ENCODE assay signal across 17 cellular contexts in the genomic region with DNA sequence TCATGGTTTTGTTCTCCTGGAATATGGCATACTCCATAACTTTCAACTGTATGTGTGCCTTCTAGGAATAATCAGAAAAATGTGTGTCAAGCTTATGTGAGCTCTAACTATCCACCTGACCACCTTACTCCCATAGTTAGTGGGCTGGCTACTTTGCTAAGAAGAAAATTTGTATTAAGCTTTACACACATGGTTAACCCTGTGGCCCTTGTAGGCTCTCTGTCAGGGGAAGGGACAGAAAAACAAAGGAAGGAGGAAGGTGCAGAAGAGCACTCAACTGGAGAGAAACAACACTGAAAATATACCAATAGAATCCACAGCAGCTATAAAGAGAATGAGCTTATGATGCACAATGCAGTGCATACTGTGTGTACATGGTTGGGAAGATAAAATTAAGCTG.
A peak's percentile ranks its signal among the peaks of the same experiment; 100 is the strongest.
DNase-seq lines count a peak whose midpoint lies in the region; ATAC-seq and TF ChIP-seq lines count a peak whose summit lies in the region.
"Had no signal": no experiment of that assay in that cellular context is flagged by ENCODE, and none has a peak within 500 bp of the region (broad histone marks: within the 10 kb centered on the region; RNA-seq: fewer than 3 reads in every experiment).

No MANE protein-coding gene starts in this region.

- CTCF ChIA-PET in WTC11 (lab: Charles Lee) (no interaction called here), SK-N-SH (lab: Yijun Ruan, JAX) (interaction anchor here (1.2 kb wide), 1 partner anchor 9 kb away, joined by 3 read pairs; no protein-coding TSS in a partner anchor)

- no peak overlapping the region for H3K9ac ChIP-seq in SK-N-SH

- H3K79me2 ChIP-seq in SK-N-SH (ENCODE audit: insufficient read depth) = peaks cover 65% of the 10 kb centered on the region

- H3K36me3 Mint-ChIP-seq in WTC11 = no peaks in the 10 kb centered on the region

- H3K4me1 ChIP-seq in SK-N-SH (ENCODE audit: control insufficient read depth in 1 of 2, insufficient read depth in 2 of 2, low read depth in 1 of 2, low read length in 1 of 2) = peaks cover 0 to 5% of the 10 kb centered on the region in 2 experiments; a peak in 3 of 4 replicates

- no peak overlapping the region for H3K4me2 ChIP-seq in SK-N-SH

- no peaks in the 10 kb centered on the region for H3K27me3 ChIP-seq in SK-N-SH (ENCODE audit: insufficient read depth)

- no peak overlapping the region for H3K27ac ChIP-seq in SK-N-SH (ENCODE audit: low read depth in 2 of 2, low read length in 1 of 2)

- peaks cover 4% of the 10 kb centered on the region; the same call in 1 of the 2 replicates for H3K9me3 Mint-ChIP-seq in WTC11
- H3K9me3 Mint-ChIP-seq: activated CD4-positive, alpha-beta memory T cell treated with anti-CD3 and anti-CD28 coated beads, Interleukin-2, amount 10 ng/mL, durations not matched to agents 7 days and 5 days; activated T-helper 1 cell treated with anti-CD3 and anti-CD28 coated beads, Interleukin-12 subunit alpha, Interleukin-12 subunit beta, Interleukin-2, Interleukin-4 antibody, amounts not matched to agents 30 ng/mL and 10 ng/mL and 1 ng/mL, durations not matched to agents 14 hours and 24 hours and 36 hours; nephron had no signal

- H3K4me3 ChIP-seq in SK-N-SH (ENCODE audit: low read depth in 2 of 2, low read length in 1 of 2) = no peak overlapping the region
- H3K4me3 ChIP-seq: lung had no signal

- peak; percentile 59 for ATAC-seq in GM21529 (IDR thresholded peaks at IDR 0.05; ENCODE audit: unreplicated experiment)
- ATAC-seq in HG03045 (IDR thresholded peaks at IDR 0.05; ENCODE audit: unreplicated experiment) = peak; percentile 45
- no peak; the same call in 1 of the 2 replicates for ATAC-seq in WTC11

- peak; percentile 28 for DNase-seq in Caki2 (ENCODE audit: low read depth)
- no peak for DNase-seq in WTC11 (ENCODE audit: low spot score)
- DNase-seq in activated T-cell treated with anti-CD3 and anti-CD28 coated beads, Interleukin-2, amount 50 U/mL, for 1 hour = no peak
- no peak for DNase-seq in SK-N-SH
- no peak for DNase-seq in ACHN
- no peak for DNase-seq in H4 (ENCODE audit: low spot score)
- DNase-seq: activated CD4-positive, alpha-beta memory T cell treated with anti-CD3 and anti-CD28 coated beads, Interleukin-2, amount 10 ng/mL, durations not matched to agents 7 days and 5 days; amygdala; Calu3; foreskin fibroblast; GF-D8; RPMI8226 had no signal

- TF ChIP-seq EP300 in SK-N-SH (IDR thresholded peaks at IDR 0.05; ENCODE audit: borderline replicate concordance in 1 of 2, low read depth in 1 of 2, low read length in 1 of 2) = no peak

- no peak overlapping the region for H2AFZ ChIP-seq in SK-N-SH (ENCODE audit: low read depth)

- TF ChIP-seq CTCF in WTC11 (IDR thresholded peaks at IDR 0.05) (no peak), SK-N-SH (IDR thresholded peaks at IDR 0.05) (no peak)

- H3K36me3 ChIP-seq in SK-N-SH (replicated peaks in 1 of 2; ENCODE audit: control insufficient read depth in 1 of 2, insufficient read depth in 2 of 2, low read length in 1 of 2) = no peaks in the 10 kb centered on the region

- POLR2A ChIA-PET in WTC11 (lab: Charles Lee) (no interaction called here), SK-N-SH (lab: Yijun Ruan, JAX) (no interaction called here)

- no peaks in the 10 kb centered on the region for H3F3A ChIP-seq in SK-N-SH (replicated peaks; ENCODE audit: insufficient read depth)

- H4K20me1 ChIP-seq in SK-N-SH (ENCODE audit: insufficient read depth) = peaks cover 58% of the 10 kb centered on the region; the same call in 1 of the 2 replicates

- in situ Hi-C loops in Caki2 (cut with HindIII; ENCODE audit: low pct_unique_long_range_greater_than_20kb, low sequenced_read_pairs) = no loop called here
- in situ Hi-C loops in ACHN (cut with HindIII; ENCODE audit: low pct_ligation_motif_present, low pct_unique_long_range_greater_than_20kb, low sequenced_read_pairs) = no loop called here

- H3K4me3 Mint-ChIP-seq in WTC11 = no peak overlapping the region
- H3K4me3 Mint-ChIP-seq: activated CD4-positive, alpha-beta memory T cell treated with anti-CD3 and anti-CD28 coated beads, Interleukin-2, amount 10 ng/mL, durations not matched to agents 7 days and 5 days; activated T-helper 1 cell treated with anti-CD3 and anti-CD28 coated beads, Interleukin-12 subunit alpha, Interleukin-12 subunit beta, Interleukin-2, Interleukin-4 antibody, amounts not matched to agents 30 ng/mL and 10 ng/mL and 1 ng/mL, durations not matched to agents 14 hours and 24 hours and 36 hours; nephron had no signal

- H3K27me3 Mint-ChIP-seq in WTC11 (ENCODE audit: low read depth) = no peaks in the 10 kb centered on the region
- H3K27me3 Mint-ChIP-seq: activated CD4-positive, alpha-beta memory T cell treated with anti-CD3 and anti-CD28 coated beads, Interleukin-2, amount 10 ng/mL, durations not matched to agents 7 days and 5 days had no signal

- no peaks in the 10 kb centered on the region for H3K9me2 ChIP-seq in SK-N-SH

- H3K27ac Mint-ChIP-seq in WTC11 = peak overlapping the region; percentile 12; the same call in 1 of the 2 replicates
- H3K27ac Mint-ChIP-seq: activated CD4-positive, alpha-beta memory T cell treated with anti-CD3 and anti-CD28 coated beads, Interleukin-2, amount 10 ng/mL, durations not matched to agents 7 days and 5 days; activated T-helper 1 cell treated with anti-CD3 and anti-CD28 coated beads, Interleukin-12 subunit alpha, Interleukin-12 subunit beta, Interleukin-2, Interleukin-4 antibody, amounts not matched to agents 30 ng/mL and 10 ng/mL and 1 ng/mL, durations not matched to agents 14 hours and 24 hours and 36 hours had no signal

- no peaks in the 10 kb centered on the region for H3K9me3 ChIP-seq in SK-N-SH

- no peak for TF ChIP-seq RAD21 in SK-N-SH (IDR thresholded peaks at IDR 0.05; ENCODE audit: low read length)

- H3K4me1 Mint-ChIP-seq in WTC11 = peaks cover 59% of the 10 kb centered on the region

TF ChIP-seq in WTC11, 78 proteins besides CTCF, POLR2A, EP300 and RAD21:
- TF ChIP-seq, protein P1, sequence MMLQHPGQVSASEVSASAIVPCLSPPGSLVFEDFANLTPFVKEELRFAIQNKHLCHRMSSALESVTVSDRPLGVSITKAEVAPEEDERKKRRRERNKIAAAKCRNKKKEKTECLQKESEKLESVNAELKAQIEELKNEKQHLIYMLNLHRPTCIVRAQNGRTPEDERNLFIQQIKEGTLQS (CRISPR knock-in tag; conservative IDR thresholded peaks at IDR 0.05) = no peak
- TF ChIP-seq, protein P2, sequence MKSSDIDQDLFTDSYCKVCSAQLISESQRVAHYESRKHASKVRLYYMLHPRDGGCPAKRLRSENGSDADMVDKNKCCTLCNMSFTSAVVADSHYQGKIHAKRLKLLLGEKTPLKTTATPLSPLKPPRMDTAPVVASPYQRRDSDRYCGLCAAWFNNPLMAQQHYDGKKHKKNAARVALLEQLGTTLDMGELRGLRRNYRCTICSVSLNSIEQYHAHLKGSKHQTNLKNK (CRISPR knock-in tag; IDR thresholded peaks at IDR 0.05) = no peak
- no peak for TF ChIP-seq GRHL2 (CRISPR knock-in tag; IDR thresholded peaks at IDR 0.05; ENCODE audit: insufficient replicate concordance, severe bottlenecking)
- TF ChIP-seq, protein P3, sequence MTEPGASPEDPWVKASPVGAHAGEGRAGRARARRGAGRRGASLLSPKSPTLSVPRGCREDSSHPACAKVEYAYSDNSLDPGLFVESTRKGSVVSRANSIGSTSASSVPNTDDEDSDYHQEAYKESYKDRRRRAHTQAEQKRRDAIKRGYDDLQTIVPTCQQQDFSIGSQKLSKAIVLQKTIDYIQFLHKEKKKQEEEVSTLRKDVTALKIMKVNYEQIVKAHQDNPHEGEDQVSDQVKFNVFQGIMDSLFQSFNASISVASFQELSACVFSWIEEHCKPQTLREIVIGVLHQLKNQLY (CRISPR knock-in tag; IDR thresholded peaks at IDR 0.05) = no peak
TF ChIP-seq in WTC11: peak in this region for 0.

TF ChIP-seq in SK-N-SH, 30 proteins besides CTCF, POLR2A, EP300 and RAD21:
- no peak for TF ChIP-seq FOSL2 (IDR thresholded peaks at IDR 0.05; ENCODE audit: borderline replicate concordance, low read depth)
TF ChIP-seq in SK-N-SH: peak in this region for 0.
